Comparison of ENCODE assay signal across 15 cellular contexts in the genomic region with DNA sequence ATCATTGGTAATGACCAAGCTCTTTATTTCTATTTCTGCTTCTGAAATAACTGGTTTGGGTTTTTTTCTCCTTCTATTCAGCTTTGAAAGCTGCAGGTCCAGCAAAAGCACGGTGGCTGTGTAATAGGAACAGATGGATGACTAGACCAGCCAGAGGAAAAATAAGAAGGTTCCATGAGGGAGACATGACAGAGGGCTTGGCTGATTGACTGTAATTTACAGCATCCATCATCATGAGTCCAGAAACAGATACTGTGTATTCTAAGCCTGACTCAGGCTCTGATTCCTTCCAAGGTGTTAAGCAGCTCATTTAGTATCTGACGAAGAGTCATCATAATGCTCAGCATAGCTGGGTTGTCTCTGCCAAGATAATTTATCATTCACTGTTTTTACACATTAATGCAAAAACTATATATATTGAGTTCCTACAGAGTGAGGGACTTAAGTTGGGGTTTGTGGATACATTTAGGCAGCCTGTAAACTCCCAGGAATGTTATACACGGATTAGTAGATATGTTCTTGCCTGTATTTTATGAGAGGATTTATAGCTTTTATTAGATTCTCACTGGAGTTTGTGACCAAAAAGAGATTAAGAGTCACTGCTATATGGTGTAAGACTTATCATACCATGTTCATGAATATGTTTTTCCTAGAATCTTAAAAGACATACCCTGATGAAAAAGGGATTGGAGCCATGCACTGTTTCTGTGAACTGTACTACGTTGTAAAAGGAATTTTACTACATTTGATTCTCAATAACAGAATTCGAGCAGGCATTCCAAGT.
A peak's percentile ranks its signal among the peaks of the same experiment; 100 is the strongest.
DNase-seq lines count a peak whose midpoint lies in the region; TF ChIP-seq lines count a peak whose summit lies in the region.
"Had no signal": no experiment of that assay in that cellular context is flagged by ENCODE, and none has a peak within 500 bp of the region (broad histone marks: within the 10 kb centered on the region; RNA-seq: fewer than 3 reads in every experiment).

No MANE protein-coding gene starts in this region.

- H3K27ac ChIP-seq in HEK293 (ENCODE audit: extremely low read depth, low read depth, low read length) = no peak overlapping the region
- H3K27ac ChIP-seq in vagina = peak overlapping the region; percentile 44

- intact Hi-C loops in vagina (cut with DNase I) = no loop called here

- no peaks in the 10 kb centered on the region for H3K36me3 ChIP-seq in HEK293 (ENCODE audit: control insufficient read depth in 2 of 2, insufficient read depth in 1 of 2, low read length in 2 of 2)
- no peaks in the 10 kb centered on the region for H3K36me3 ChIP-seq in vagina

- no peak overlapping the region for H3K4me3 ChIP-seq in HEK293 (ENCODE audit: low read depth, low read length)
- H3K4me3 ChIP-seq in fibroblast of villous mesenchyme (ENCODE audit: low read depth, low read length) = peak overlapping the region; percentile 36
- H3K4me3 ChIP-seq in vagina = no peak overlapping the region

- H3K9me3 ChIP-seq in HEK293 (ENCODE audit: control insufficient read depth, insufficient read depth, low read depth, low read length) = no peaks in the 10 kb centered on the region
- H3K9me3 ChIP-seq in vagina = no peaks in the 10 kb centered on the region
- H3K9me3 ChIP-seq: Caco-2 had no signal

- H3K27me3 ChIP-seq in vagina = no peaks in the 10 kb centered on the region

- DNase-seq in RKO (ENCODE audit: low spot score) = peak; percentile 35
- DNase-seq in fibroblast of villous mesenchyme (ENCODE audit: low read depth) = peak; percentile 98
- no peak for DNase-seq in vagina (ENCODE audit: extremely low spot score in 2 of 2)
- DNase-seq in NCI-H2196 treated with DMSO at 0.1 percent for 48 hours (lab: John Stamatoyannopoulos, UW; ENCODE audit: unreplicated experiment) = no peak
- DNase-seq in activated CD8-positive, alpha-beta memory T cell treated with anti-CD3 and anti-CD28 coated beads, Interleukin-2, amount 50 U/mL, for 48 hours = no peak
- DNase-seq in NCI-H1417 (lab: John Stamatoyannopoulos, UW) = no peak
- DNase-seq: ACHN; CD4-positive, CD25-positive, alpha-beta regulatory T cell; NCI-H1105 treated with DMSO at 0.1 percent for 48 hours; NCI-H2029; NCI-H2171 treated with DMSO at 0.1 percent for 48 hours; NCI-H510A; SHP77 had no signal

- CTCF ChIA-PET in HEK293 (lab: Yijun Ruan, JAX) = interaction anchor here (0.7 kb wide), 2 partner anchors 16 to 632 kb away, joined by 3 read pairs; no protein-coding TSS in a partner anchor

- H3K4me1 ChIP-seq in HEK293 (ENCODE audit: control insufficient read depth, insufficient read depth, low read length) (no peaks in the 10 kb centered on the region), vagina (peaks cover 13% of the 10 kb centered on the region)
- H3K4me1 ChIP-seq: Caco-2 had no signal

- no peak for TF ChIP-seq POLR2A in vagina (IDR thresholded peaks at IDR 0.05)

- TF ChIP-seq CTCF in HEK293 (tag by site-specific recombination; IDR thresholded peaks at IDR 0.05) (no peak), fibroblast of villous mesenchyme (IDR thresholded peaks at IDR 0.05; ENCODE audit: insufficient read depth, low read depth, low read length) (no peak), vagina (IDR thresholded peaks at IDR 0.05) (no peak)

- POLR2A ChIA-PET in HEK293 (lab: Yijun Ruan, JAX) = no interaction called here

TF ChIP-seq in HEK293, 187 proteins besides CTCF, POLR2A, EP300 and RAD21:
- TF ChIP-seq ZFP69B (tag by site-specific recombination; IDR thresholded peaks at IDR 0.05) (no peak), ZNF837 (tag by site-specific recombination; IDR thresholded peaks at IDR 0.05) (no peak), HOXA7 (CRISPR knock-in tag; IDR thresholded peaks at IDR 0.05; ENCODE audit: borderline replicate concordance) (no peak), ZFP3 (tag by site-specific recombination; IDR thresholded peaks at IDR 0.05; ENCODE audit: low read depth) (no peak), ZNF335 (tag by site-specific recombination; conservative IDR thresholded peaks at IDR 0.05) (peak; percentile 59), ZSCAN16 (tag by site-specific recombination; IDR thresholded peaks at IDR 0.05) (no peak), ZNF10 (tag by site-specific recombination; IDR thresholded peaks at IDR 0.05) (no peak), ZNF777 (tag by site-specific recombination; IDR thresholded peaks at IDR 0.05; ENCODE audit: borderline replicate concordance) (no peak), ZNF239 (tag by site-specific recombination; IDR thresholded peaks at IDR 0.05) (no peak), ZNF223 (tag by site-specific recombination; IDR thresholded peaks at IDR 0.05) (no peak), FEZF1 (tag by site-specific recombination; IDR thresholded peaks at IDR 0.05) (peak; percentile 28; the same call in 1 of the 2 replicates), ZNF610 (tag by site-specific recombination; IDR thresholded peaks at IDR 0.05; ENCODE audit: borderline replicate concordance) (0 out of 2 replicates have a peak, but pooled peaks have one; percentile 20), ZNF501 (tag by site-specific recombination; IDR thresholded peaks at IDR 0.05) (no peak), ZNF221 (tag by site-specific recombination; IDR thresholded peaks at IDR 0.05; ENCODE audit: borderline replicate concordance) (no peak)
- TF ChIP-seq, protein P1, sequence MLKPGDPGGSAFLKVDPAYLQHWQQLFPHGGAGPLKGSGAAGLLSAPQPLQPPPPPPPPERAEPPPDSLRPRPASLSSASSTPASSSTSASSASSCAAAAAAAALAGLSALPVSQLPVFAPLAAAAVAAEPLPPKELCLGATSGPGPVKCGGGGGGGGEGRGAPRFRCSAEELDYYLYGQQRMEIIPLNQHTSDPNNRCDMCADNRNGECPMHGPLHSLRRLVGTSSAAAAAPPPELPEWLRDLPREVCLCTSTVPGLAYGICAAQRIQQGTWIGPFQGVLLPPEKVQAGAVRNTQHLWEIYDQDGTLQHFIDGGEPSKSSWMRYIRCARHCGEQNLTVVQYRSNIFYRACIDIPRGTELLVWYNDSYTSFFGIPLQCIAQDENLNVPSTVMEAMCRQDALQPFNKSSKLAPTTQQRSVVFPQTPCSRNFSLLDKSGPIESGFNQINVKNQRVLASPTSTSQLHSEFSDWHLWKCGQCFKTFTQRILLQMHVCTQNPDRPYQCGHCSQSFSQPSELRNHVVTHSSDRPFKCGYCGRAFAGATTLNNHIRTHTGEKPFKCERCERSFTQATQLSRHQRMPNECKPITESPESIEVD (tag by site-specific recombination; IDR thresholded peaks at IDR 0.05) = peak; percentile 38; the same call in 1 of the 2 replicates
- TF ChIP-seq, protein P2, sequence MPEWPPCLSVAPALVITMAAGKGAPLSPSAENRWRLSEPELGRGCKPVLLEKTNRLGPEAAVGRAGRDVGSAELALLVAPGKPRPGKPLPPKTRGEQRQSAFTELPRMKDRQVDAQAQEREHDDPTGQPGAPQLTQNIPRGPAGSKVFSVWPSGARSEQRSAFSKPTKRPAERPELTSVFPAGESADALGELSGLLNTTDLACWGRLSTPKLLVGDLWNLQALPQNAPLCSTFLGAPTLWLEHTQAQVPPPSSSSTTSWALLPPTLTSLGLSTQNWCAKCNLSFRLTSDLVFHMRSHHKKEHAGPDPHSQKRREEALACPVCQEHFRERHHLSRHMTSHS (tag by site-specific recombination; IDR thresholded peaks at IDR 0.05) = no peak
- TF ChIP-seq, protein P3, sequence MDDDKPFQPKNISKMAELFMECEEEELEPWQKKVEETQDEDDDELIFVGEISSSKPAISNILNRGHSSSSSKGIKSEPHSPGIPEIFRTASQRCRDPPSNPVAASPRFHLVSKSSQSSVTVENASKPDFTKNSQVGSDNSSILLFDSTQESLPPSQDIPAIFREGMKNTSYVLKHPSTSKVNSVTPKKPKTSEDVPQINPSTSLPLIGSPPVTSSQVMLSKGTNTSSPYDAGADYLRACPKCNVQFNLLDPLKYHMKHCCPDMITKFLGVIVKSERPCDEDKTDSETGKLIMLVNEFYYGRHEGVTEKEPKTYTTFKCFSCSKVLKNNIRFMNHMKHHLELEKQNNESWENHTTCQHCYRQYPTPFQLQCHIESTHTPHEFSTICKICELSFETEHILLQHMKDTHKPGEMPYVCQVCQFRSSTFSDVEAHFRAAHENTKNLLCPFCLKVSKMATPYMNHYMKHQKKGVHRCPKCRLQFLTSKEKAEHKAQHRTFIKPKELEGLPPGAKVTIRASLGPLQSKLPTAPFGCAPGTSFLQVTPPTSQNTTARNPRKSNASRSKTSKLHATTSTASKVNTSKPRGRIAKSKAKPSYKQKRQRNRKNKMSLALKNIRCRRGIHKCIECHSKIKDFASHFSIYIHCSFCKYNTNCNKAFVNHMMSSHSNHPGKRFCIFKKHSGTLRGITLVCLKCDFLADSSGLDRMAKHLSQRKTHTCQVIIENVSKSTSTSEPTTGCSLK (tag by site-specific recombination; IDR thresholded peaks at IDR 0.05) = no peak
- TF ChIP-seq, protein P4, sequence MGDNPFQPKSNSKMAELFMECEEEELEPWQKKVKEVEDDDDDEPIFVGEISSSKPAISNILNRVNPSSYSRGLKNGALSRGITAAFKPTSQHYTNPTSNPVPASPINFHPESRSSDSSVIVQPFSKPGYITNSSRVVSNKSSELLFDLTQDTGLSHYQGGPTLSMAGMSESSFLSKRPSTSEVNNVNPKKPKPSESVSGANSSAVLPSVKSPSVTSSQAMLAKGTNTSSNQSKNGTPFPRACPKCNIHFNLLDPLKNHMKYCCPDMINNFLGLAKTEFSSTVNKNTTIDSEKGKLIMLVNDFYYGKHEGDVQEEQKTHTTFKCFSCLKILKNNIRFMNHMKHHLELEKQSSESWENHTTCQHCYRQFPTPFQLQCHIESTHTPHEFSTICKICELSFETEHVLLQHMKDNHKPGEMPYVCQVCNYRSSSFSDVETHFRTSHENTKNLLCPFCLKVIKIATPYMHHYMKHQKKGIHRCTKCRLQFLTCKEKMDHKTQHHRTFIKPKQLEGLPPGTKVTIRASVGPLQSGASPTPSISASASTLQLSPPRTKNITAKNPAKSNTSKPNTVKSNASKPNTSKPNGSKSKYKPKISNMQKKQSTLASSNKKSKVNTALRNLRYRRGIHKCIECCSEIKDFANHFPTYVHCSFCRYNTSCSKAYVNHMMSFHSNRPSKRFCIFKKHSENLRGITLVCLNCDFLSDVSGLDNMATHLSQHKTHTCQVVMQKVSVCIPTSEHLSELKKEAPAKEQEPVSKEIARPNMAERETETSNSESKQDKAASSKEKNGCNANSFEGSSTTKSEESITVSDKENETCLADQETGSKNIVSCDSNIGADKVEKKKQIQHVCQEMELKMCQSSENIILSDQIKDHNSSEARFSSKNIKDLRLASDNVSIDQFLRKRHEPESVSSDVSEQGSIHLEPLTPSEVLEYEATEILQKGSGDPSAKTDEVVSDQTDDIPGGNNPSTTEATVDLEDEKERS (tag by site-specific recombination; IDR thresholded peaks at IDR 0.05) = no peak
TF ChIP-seq in HEK293: peak in this region for 4.

Comparison
In these comparisons a context has a peak if more than half of its experiments do, and no peak if none do; other contexts are left out.
1. DNase-seq: peak in RKO (single experiment) and fibroblast of villous mesenchyme (single experiment); none in vagina (0 of 2), NCI-H2196 treated with DMSO at 0.1 percent for 48 hours (single experiment), activated CD8-positive, alpha-beta memory T cell treated with anti-CD3 and anti-CD28 coated beads, Interleukin-2, amount 50 U/mL, for 48 hours (single experiment) and NCI-H1417 (0 of 3).